ENCODE assay signal across 14 cellular contexts in genomic region chr17:7875804-7876203, GRCh38.
"Had no signal": no experiment of that assay in that cellular context is flagged by ENCODE, and none has a peak within 500 bp of the region (broad histone marks: within the 10 kb centered on the region; RNA-seq: fewer than 3 reads in every experiment).

No MANE protein-coding gene starts in this region.

- H3K27me3 Mint-ChIP-seq: naive thymus-derived CD8-positive, alpha-beta T cell had no signal

- H3K36me3 ChIP-seq: uterus had no signal

- H3K4me3 Mint-ChIP-seq: naive thymus-derived CD8-positive, alpha-beta T cell had no signal

- H3K4me3 ChIP-seq: esophagus squamous epithelium, gastroesophageal sphincter, upper lobe of left lung, uterus had no signal

- H3K4me1 ChIP-seq: gastroesophageal sphincter, uterus had no signal

- H3K9me3 Mint-ChIP-seq: naive thymus-derived CD8-positive, alpha-beta T cell had no signal

- H3K27ac ChIP-seq: esophagus squamous epithelium, gastroesophageal sphincter, upper lobe of left lung, uterus had no signal

- H3K9me3 ChIP-seq: esophagus squamous epithelium, gastroesophageal sphincter, upper lobe of left lung, uterus had no signal

- ATAC-seq: gastroesophageal sphincter; left lobe of liver; naive thymus-derived CD8-positive, alpha-beta T cell; sciatic nerve had no signal

- H3K27me3 ChIP-seq: esophagus squamous epithelium, gastroesophageal sphincter, upper lobe of left lung, uterus had no signal

- DNase-seq: esophagus squamous epithelium; foreskin fibroblast; glutamatergic neuron; mammary epithelial cell; naive thymus-derived CD8-positive, alpha-beta T cell; posterior cingulate gyrus; stimulated activated CD4-positive, alpha-beta T cell treated with anti-CD3 and anti-CD28 coated beads, Interleukin-2, amount 100 ng/mL, for 24 hours; stimulated activated CD4-positive, alpha-beta T cell treated with anti-CD3 and anti-CD28 coated beads, Interleukin-4, amount 100 ng/mL, for 4 hours; stimulated activated naive CD4-positive, alpha-beta T cell; upper lobe of left lung; uterus had no signal
